4 cellular contexts compared by ENCODE assay signal in the genomic region with DNA sequence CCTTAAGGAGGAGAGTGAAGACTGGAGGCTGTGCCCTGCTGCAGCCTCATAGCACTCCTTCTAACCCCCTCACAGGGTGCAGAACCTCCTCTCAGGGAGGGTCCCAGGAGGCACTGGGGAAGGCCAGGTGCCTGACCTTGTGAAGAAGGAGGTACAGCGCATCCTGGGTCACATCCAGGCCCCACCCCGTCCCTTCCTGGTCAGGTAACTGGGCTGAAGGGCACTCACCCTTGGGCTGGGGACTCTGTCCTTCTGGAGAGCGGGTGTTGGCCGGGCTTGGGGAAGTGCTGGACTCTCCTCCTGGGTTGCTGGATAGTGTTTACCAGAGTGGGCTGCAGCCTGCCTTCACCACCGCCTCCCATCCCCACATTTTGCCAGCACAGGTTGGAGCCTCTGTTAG.
DNase-seq lines count a peak whose midpoint lies in the region; ATAC-seq, FAIRE-seq and TF ChIP-seq lines count a peak whose summit lies in the region.
"Not testable (repeated sequence)": the region's sequence is repeated elsewhere in the genome, so short reads cannot be mapped to it uniquely, and the experiment has no call there.

No MANE protein-coding gene starts in this region.

- H3K4me1 ChIP-seq in mucosa of descending colon (ENCODE audit: low read depth) = not testable (repeated sequence)

- not testable (repeated sequence) for H3K9me3 ChIP-seq in mucosa of descending colon

- TF ChIP-seq CTCF in mucosa of descending colon (IDR thresholded peaks at IDR 0.05) = not testable (repeated sequence)

- not testable (repeated sequence) for H3K36me3 ChIP-seq in mucosa of descending colon (ENCODE audit: low read depth)

- FAIRE-seq in HTR-8/SVneo (lab: Jason Lieb, UNC) (peak; percentile 94), urothelium cell line (lab: Jason Lieb, UNC) (peak; percentile 73)

- DNase-seq in HTR-8/SVneo (ENCODE audit: insufficient read length, low spot score); left colon; mucosa of descending colon; urothelium cell line (ENCODE audit: low spot score): not testable (repeated sequence)

- ATAC-seq in left colon (peak; percentile 62), mucosa of descending colon (peak; percentile 52)

- intact Hi-C loops in left colon (cut with DNase I, micrococcal nuclease); mucosa of descending colon (cut with DNase I, micrococcal nuclease): not testable (repeated sequence)

- not testable (repeated sequence) for H3K4me3 ChIP-seq in mucosa of descending colon
